Comparison of ENCODE assay signal across 32 cellular contexts in the genomic region with DNA sequence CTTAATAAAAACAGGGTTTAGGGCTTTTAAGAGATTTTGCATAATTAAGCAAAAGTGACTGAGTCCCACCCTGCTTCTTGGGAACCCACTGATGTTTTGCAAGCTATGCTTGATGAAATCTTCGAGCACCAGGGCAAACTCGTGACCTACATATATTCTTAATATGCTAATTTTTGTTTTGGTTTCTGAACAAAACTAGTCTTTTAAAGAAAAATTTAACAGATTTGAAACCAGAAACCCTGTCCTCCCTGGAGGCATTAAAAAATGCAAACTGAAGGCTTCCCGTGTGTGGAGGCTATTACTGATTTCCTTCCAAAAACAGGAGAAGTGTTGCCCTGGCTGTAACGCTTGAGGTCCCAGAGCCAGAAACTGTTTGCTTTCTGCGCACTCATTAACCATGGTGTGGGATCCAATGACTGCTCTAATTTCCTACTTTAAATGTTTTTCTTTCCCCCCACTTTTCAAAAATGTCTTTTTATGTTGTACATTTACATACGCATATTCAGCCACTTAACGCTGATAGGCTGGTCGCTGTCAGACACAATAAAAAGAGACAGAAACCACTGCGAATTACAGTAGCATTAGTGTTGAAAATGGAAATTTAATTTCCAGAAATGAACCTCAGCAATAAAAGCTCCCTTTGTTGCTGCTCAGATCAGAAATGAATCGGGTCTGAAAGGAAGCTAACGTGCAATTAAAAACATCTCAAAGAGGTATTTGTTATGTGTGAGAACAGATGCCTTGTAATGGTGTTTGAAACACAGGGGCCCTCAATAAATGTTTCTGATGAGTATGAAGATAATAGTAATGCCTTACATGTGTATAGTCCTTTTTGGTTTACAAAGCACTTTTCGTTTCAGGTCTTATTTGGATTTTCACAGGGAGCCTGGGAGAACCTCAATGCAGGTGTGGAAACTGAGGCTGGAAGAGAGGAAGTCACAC. TPM values are rescaled to one million over a fixed set of nuclear protein-coding genes. Genes with fewer than 3 reads are reported as not detected.
DNase-seq lines count a peak whose midpoint lies in the region; ATAC-seq, FAIRE-seq and TF ChIP-seq lines count a peak whose summit lies in the region.
"Had no signal": no experiment of that assay in that cellular context is flagged by ENCODE, and none has a peak within 500 bp of the region (broad histone marks: within the 10 kb centered on the region; RNA-seq: fewer than 3 reads in every experiment).

No MANE protein-coding gene starts in this region.

- POLR2A ChIA-PET in CD8-positive, alpha-beta T cell (lab: Charles Lee): no interaction called here

- no peak overlapping the region for H3K27ac ChIP-seq in left lung
- no peak overlapping the region for H3K27ac ChIP-seq in CD8-positive, alpha-beta T cell (ENCODE audit: low read depth, low read length)
- H3K27ac ChIP-seq: A549, ovary, right atrium auricular region, RWPE1, SJSA1, stomach had no signal

- H3K4me3 Mint-ChIP-seq in CD8-positive, alpha-beta T cell: no peak overlapping the region
- H3K4me3 Mint-ChIP-seq: activated CD4-positive, alpha-beta T cell treated with anti-CD3 and anti-CD28 coated beads, Interleukin-2, amount 10 ng/mL, durations not matched to agents 24 days and 14 days; CD4-positive, CD25-positive, alpha-beta regulatory T cell; HFFc6; nephron; WTC11 had no signal

- no peak overlapping the region for H3K4me3 ChIP-seq in left lung
- H3K4me3 ChIP-seq in CD8-positive, alpha-beta T cell (ENCODE audit: low read depth, low read length): no peak overlapping the region
- H3K4me3 ChIP-seq: A549, ovary, right atrium auricular region, SJSA1, stomach had no signal

- FAIRE-seq in GM19239 (lab: Jason Lieb, UNC): no peak
- FAIRE-seq: A549, kidney had no signal

- H3K9me3 Mint-ChIP-seq in CD8-positive, alpha-beta T cell: peaks cover 12% of the 10 kb centered on the region

- TF ChIP-seq CTCF in left lung (IDR thresholded peaks at IDR 0.05): no peak
- TF ChIP-seq CTCF in CD8-positive, alpha-beta T cell (IDR thresholded peaks at IDR 0.05): no peak

- H3K27me3 Mint-ChIP-seq in CD8-positive, alpha-beta T cell (ENCODE audit: low read depth): peaks cover 7% of the 10 kb centered on the region
- H3K27me3 Mint-ChIP-seq: activated CD4-positive, alpha-beta T cell treated with anti-CD3 and anti-CD28 coated beads, Interleukin-2, amount 10 ng/mL, durations not matched to agents 24 days and 14 days had no signal

- intact Hi-C loops in left lung (cut with DNase I): no loop called here
- intact Hi-C loops in CD8-positive, alpha-beta T cell (cut with DNase I, micrococcal nuclease): no loop called here

- CTCF ChIA-PET in CD8-positive, alpha-beta T cell (lab: Charles Lee): no interaction called here

- peak; percentile 70 for DNase-seq in COLO829 (ENCODE audit: low spot score)
- peak; percentile 78 for DNase-seq in NCI-H1105 (lab: John Stamatoyannopoulos, UW)
- no peak for DNase-seq in left lung
- no peak for DNase-seq in CD8-positive, alpha-beta T cell
- DNase-seq in GM19239 (ENCODE audit: insufficient read length, low spot score): no peak
- no peak for DNase-seq in Ammon's horn (ENCODE audit: low spot score)
- DNase-seq: activated CD4-positive, alpha-beta T cell treated with anti-CD3 and anti-CD28 coated beads, Interleukin-2, amount 10 ng/mL, durations not matched to agents 24 days and 14 days; activated CD8-positive, alpha-beta memory T cell treated with anti-CD3 and anti-CD28 coated beads for 24 hours; amygdala; CD4-positive, CD25-positive, alpha-beta regulatory T cell; GOT3; HFFc6; kidney; NCI-H1417 treated with DMSO at 0.1 percent for 48 hours; NCI-H2107; NCI-H446; ovary; stimulated activated CD4-positive, alpha-beta T cell treated with anti-CD3 and anti-CD28 coated beads, Interleukin-2, amount 100 ng/mL, for 24 hours; stomach had no signal

- peaks cover 0 to 15% of the 10 kb centered on the region in 2 donors for H3K9me3 ChIP-seq in left lung
- H3K9me3 ChIP-seq in CD8-positive, alpha-beta T cell (ENCODE audit: low read length): no peaks in the 10 kb centered on the region
- H3K9me3 ChIP-seq: ovary had no signal

- H3K4me1 Mint-ChIP-seq in CD8-positive, alpha-beta T cell (ENCODE audit: low read depth): no peaks in the 10 kb centered on the region
- H3K4me1 Mint-ChIP-seq: activated CD4-positive, alpha-beta T cell treated with anti-CD3 and anti-CD28 coated beads, Interleukin-2, amount 10 ng/mL, durations not matched to agents 24 days and 14 days; CD4-positive, CD25-positive, alpha-beta regulatory T cell had no signal

- H3K36me3 Mint-ChIP-seq in CD8-positive, alpha-beta T cell: no peaks in the 10 kb centered on the region
- H3K36me3 Mint-ChIP-seq: CD4-positive, CD25-positive, alpha-beta regulatory T cell had no signal

- H3K27me3 ChIP-seq in left lung: no peaks in the 10 kb centered on the region
- H3K27me3 ChIP-seq in CD8-positive, alpha-beta T cell (ENCODE audit: insufficient read depth, low read length): no peaks in the 10 kb centered on the region
- H3K27me3 ChIP-seq: ovary, right atrium auricular region, SJSA1 had no signal

- H3K27ac Mint-ChIP-seq in CD8-positive, alpha-beta T cell: no peak overlapping the region
- H3K27ac Mint-ChIP-seq: activated CD4-positive, alpha-beta T cell treated with anti-CD3 and anti-CD28 coated beads, Interleukin-2, amount 10 ng/mL, durations not matched to agents 24 days and 14 days; activated naive CD4-positive, alpha-beta T cell treated with anti-CD3 and anti-CD28 coated beads, Interleukin-2, amount 50 U/mL, for 72 hours; CD4-positive, CD25-positive, alpha-beta regulatory T cell; HFFc6; WTC11 had no signal

- ATAC-seq in SK-N-SH treated with all-trans-retinoic acid at 6 μM for 48 hours (no peak; the same call in 2 of the 3 replicates), left lung (peak; percentile 50), HG03280 (IDR thresholded peaks at IDR 0.05; ENCODE audit: unreplicated experiment) (no peak)
- ATAC-seq in CD8-positive, alpha-beta T cell: no peak
- ATAC-seq: A549; activated naive CD4-positive, alpha-beta T cell treated with anti-CD3 and anti-CD28 coated beads, Interleukin-2, amount 50 U/mL, for 72 hours; WTC11 had no signal

- no peaks in the 10 kb centered on the region for H3K4me1 ChIP-seq in left lung
- no peaks in the 10 kb centered on the region for H3K4me1 ChIP-seq in CD8-positive, alpha-beta T cell (ENCODE audit: insufficient read depth, low read length)
- H3K4me1 ChIP-seq: A549, right atrium auricular region, SJSA1, stomach had no signal

- no peaks in the 10 kb centered on the region for H3K36me3 ChIP-seq in left lung
- no peaks in the 10 kb centered on the region for H3K36me3 ChIP-seq in CD8-positive, alpha-beta T cell (ENCODE audit: insufficient read depth, low read length)
- H3K36me3 ChIP-seq: ovary, right atrium auricular region, SJSA1, stomach had no signal

TF ChIP-seq in SK-N-SH treated with all-trans-retinoic acid at 6 μM for 48 hours, 23 proteins besides CTCF, POLR2A, EP300 and RAD21 (continues in another document):
- TF ChIP-seq, protein P1, sequence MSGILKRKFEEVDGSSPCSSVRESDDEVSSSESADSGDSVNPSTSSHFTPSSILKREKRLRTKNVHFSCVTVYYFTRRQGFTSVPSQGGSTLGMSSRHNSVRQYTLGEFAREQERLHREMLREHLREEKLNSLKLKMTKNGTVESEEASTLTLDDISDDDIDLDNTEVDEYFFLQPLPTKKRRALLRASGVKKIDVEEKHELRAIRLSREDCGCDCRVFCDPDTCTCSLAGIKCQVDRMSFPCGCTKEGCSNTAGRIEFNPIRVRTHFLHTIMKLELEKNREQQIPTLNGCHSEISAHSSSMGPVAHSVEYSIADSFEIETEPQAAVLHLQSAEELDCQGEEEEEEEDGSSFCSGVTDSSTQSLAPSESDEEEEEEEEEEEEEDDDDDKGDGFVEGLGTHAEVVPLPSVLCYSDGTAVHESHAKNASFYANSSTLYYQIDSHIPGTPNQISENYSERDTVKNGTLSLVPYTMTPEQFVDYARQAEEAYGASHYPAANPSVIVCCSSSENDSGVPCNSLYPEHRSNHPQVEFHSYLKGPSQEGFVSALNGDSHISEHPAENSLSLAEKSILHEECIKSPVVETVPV (CRISPR knock-in tag; IDR thresholded peaks at IDR 0.05): no peak
- TF ChIP-seq ZNF8 (CRISPR knock-in tag; IDR thresholded peaks at IDR 0.05): no peak
- TF ChIP-seq GLIS3 (CRISPR knock-in tag; IDR thresholded peaks at IDR 0.05): no peak
- no peak for TF ChIP-seq TOX (CRISPR knock-in tag; IDR thresholded peaks at IDR 0.05; ENCODE audit: borderline replicate concordance)
- TF ChIP-seq, protein P2, sequence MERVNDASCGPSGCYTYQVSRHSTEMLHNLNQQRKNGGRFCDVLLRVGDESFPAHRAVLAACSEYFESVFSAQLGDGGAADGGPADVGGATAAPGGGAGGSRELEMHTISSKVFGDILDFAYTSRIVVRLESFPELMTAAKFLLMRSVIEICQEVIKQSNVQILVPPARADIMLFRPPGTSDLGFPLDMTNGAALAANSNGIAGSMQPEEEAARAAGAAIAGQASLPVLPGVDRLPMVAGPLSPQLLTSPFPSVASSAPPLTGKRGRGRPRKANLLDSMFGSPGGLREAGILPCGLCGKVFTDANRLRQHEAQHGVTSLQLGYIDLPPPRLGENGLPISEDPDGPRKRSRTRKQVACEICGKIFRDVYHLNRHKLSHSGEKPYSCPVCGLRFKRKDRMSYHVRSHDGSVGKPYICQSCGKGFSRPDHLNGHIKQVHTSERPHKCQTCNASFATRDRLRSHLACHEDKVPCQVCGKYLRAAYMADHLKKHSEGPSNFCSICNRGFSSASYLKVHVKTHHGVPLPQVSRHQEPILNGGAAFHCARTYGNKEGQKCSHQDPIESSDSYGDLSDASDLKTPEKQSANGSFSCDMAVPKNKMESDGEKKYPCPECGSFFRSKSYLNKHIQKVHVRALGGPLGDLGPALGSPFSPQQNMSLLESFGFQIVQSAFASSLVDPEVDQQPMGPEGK (CRISPR knock-in tag; IDR thresholded peaks at IDR 0.05; ENCODE audit: borderline replicate concordance): no peak
- TF ChIP-seq OSR1 (CRISPR knock-in tag; IDR thresholded peaks at IDR 0.05): no peak

RNA-seq across cellular contexts. Expression of a gene that starts 40.0 kb away (rescaled TPM):
- total RNA-seq in left lung: 1 to 10 TPM; 2.6 to 4.6 TPM
- total RNA-seq in CD8-positive, alpha-beta T cell: not detected
- total RNA-seq: activated CD4-positive, alpha-beta T cell treated with anti-CD3 and anti-CD28 coated beads, Interleukin-2, amount 10 ng/mL, durations not matched to agents 24 days and 14 days; activated naive CD4-positive, alpha-beta T cell treated with anti-CD3 and anti-CD28 coated beads, Interleukin-2, amount 50 U/mL, for 72 hours; CD4-positive, CD25-positive, alpha-beta regulatory T cell; HFFc6; HT1080; lung microvascular endothelial cell; OCI-LY7; SJSA1; stomach; T-helper 1 cell treated with Interleukin-12 subunit alpha and Interleukin-12 subunit beta and Interleukin-4 antibody, amounts not matched to agents 30 ng/mL and 1 ng/mL, for 36 hours had no signal

Comparison
In these comparisons a context has a peak if more than half of its experiments do, and no peak if none do; other contexts are left out.
1. DNase-seq: peak in COLO829 (single experiment) and NCI-H1105 (single experiment); none in left lung (0 of 2), CD8-positive, alpha-beta T cell (0 of 7), GM19239 (single experiment) and Ammon's horn (single experiment).